2 cellular contexts compared by ENCODE assay signal in the genomic region with DNA sequence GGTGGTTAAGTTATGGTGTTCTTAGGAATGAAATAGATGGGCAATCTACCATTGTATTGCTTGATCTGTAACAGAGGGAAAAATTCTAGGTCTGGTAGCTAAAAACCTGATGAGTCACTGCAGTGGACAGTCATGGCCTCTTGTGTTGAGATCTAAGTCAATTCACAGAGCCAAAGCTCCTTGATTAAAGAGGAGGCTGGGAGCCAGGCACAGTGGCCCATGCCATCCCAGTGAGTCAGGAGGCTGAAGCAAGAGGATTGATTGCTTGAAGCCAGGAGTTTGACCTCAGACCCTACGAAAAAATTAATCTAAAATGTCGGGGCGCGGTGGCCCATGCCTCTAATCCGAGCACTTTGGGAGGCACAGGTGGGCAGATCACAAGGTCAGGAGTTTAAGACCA.
TF ChIP-seq lines count a peak whose summit lies in the region.

No MANE protein-coding gene starts in this region.

TF ChIP-seq in K562, 482 proteins besides CTCF, POLR2A, EP300 and RAD21 (continued from another document):
- TF ChIP-seq ZNF316 (IDR thresholded peaks at IDR 0.05), result 0 out of 2 replicates have a peak, but pooled peaks have one; percentile 9
TF ChIP-seq in K562: peak in this region for 4.

TF ChIP-seq in HepG2, 621 proteins besides CTCF, POLR2A, EP300 and RAD21 (continued from another document):
- TF ChIP-seq, protein P1, sequence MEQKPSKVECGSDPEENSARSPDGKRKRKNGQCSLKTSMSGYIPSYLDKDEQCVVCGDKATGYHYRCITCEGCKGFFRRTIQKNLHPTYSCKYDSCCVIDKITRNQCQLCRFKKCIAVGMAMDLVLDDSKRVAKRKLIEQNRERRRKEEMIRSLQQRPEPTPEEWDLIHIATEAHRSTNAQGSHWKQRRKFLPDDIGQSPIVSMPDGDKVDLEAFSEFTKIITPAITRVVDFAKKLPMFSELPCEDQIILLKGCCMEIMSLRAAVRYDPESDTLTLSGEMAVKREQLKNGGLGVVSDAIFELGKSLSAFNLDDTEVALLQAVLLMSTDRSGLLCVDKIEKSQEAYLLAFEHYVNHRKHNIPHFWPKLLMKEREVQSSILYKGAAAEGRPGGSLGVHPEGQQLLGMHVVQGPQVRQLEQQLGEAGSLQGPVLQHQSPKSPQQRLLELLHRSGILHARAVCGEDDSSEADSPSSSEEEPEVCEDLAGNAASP (CRISPR knock-in tag; IDR thresholded peaks at IDR 0.05; ENCODE audit: borderline replicate concordance), result no peak
- TF ChIP-seq CREB1 (IDR thresholded peaks at IDR 0.05) (0 out of 2 replicates have a peak, but pooled peaks have one; percentile 26), CREB1 (CRISPR knock-in tag; IDR thresholded peaks at IDR 0.05) (no peak), GATAD2A (CRISPR knock-in tag; IDR thresholded peaks at IDR 0.05) (peak; percentile 26; the same call in 1 of the 2 replicates), HNF4G (IDR thresholded peaks at IDR 0.05; ENCODE audit: borderline replicate concordance, low read depth, low read length) (no peak), HNF4G (CRISPR knock-in tag; IDR thresholded peaks at IDR 0.05; ENCODE audit: borderline replicate concordance, low read depth) (no peak), FOSL2 (CRISPR knock-in tag; IDR thresholded peaks at IDR 0.05) (peak; percentile 90), RARA (CRISPR knock-in tag; IDR thresholded peaks at IDR 0.05) (0 out of 2 replicates have a peak, but pooled peaks have one; percentile 15), YY1 (IDR thresholded peaks at IDR 0.05; ENCODE audit: insufficient read depth, insufficient replicate concordance, low read depth, low read length) (no peak), BHLHE40 (IDR thresholded peaks at IDR 0.05; ENCODE audit: low read length) (no peak), FOSL1 (CRISPR knock-in tag; IDR thresholded peaks at IDR 0.05; ENCODE audit: borderline replicate concordance) (0 out of 2 replicates have a peak, but pooled peaks have one; percentile 14), ZNF556 (CRISPR knock-in tag; IDR thresholded peaks at IDR 0.05; ENCODE audit: borderline replicate concordance) (no peak), HDAC2 (CRISPR knock-in tag; IDR thresholded peaks at IDR 0.05) (no peak), ZNF296 (CRISPR knock-in tag; conservative IDR thresholded peaks at IDR 0.05) (no peak), NR2F6 (IDR thresholded peaks at IDR 0.05) (no peak), NR2F6 (CRISPR knock-in tag; IDR thresholded peaks at IDR 0.05) (no peak), CENPX (CRISPR knock-in tag; IDR thresholded peaks at IDR 0.05) (no peak), KDM4B (CRISPR knock-in tag; IDR thresholded peaks at IDR 0.05) (no peak), KDM5B (CRISPR knock-in tag; IDR thresholded peaks at IDR 0.05; ENCODE audit: borderline replicate concordance) (no peak), PPARG (CRISPR knock-in tag; conservative IDR thresholded peaks at IDR 0.05) (no peak), ISX (CRISPR knock-in tag; conservative IDR thresholded peaks at IDR 0.05) (no peak), TCF12 (IDR thresholded peaks at IDR 0.05) (no peak), TCF12 (CRISPR knock-in tag; IDR thresholded peaks at IDR 0.05) (no peak), NR2F1 (CRISPR knock-in tag; IDR thresholded peaks at IDR 0.05) (peak in 1 of 2 experiments; percentile 35; a peak in 1 of 4 replicates), ZFAT (CRISPR knock-in tag; conservative IDR thresholded peaks at IDR 0.05) (no peak), ZNF644 (CRISPR knock-in tag; IDR thresholded peaks at IDR 0.05; ENCODE audit: low read depth) (peak; percentile 45; the same call in 1 of the 2 replicates), ARNT (IDR thresholded peaks at IDR 0.05) (no peak), NFE2L2 (IDR thresholded peaks at IDR 0.05; ENCODE audit: low read length) (peak; percentile 77)
- TF ChIP-seq, protein P2, sequence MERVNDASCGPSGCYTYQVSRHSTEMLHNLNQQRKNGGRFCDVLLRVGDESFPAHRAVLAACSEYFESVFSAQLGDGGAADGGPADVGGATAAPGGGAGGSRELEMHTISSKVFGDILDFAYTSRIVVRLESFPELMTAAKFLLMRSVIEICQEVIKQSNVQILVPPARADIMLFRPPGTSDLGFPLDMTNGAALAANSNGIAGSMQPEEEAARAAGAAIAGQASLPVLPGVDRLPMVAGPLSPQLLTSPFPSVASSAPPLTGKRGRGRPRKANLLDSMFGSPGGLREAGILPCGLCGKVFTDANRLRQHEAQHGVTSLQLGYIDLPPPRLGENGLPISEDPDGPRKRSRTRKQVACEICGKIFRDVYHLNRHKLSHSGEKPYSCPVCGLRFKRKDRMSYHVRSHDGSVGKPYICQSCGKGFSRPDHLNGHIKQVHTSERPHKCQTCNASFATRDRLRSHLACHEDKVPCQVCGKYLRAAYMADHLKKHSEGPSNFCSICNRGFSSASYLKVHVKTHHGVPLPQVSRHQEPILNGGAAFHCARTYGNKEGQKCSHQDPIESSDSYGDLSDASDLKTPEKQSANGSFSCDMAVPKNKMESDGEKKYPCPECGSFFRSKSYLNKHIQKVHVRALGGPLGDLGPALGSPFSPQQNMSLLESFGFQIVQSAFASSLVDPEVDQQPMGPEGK (CRISPR knock-in tag; IDR thresholded peaks at IDR 0.05), result no peak
- TF ChIP-seq, protein P3, sequence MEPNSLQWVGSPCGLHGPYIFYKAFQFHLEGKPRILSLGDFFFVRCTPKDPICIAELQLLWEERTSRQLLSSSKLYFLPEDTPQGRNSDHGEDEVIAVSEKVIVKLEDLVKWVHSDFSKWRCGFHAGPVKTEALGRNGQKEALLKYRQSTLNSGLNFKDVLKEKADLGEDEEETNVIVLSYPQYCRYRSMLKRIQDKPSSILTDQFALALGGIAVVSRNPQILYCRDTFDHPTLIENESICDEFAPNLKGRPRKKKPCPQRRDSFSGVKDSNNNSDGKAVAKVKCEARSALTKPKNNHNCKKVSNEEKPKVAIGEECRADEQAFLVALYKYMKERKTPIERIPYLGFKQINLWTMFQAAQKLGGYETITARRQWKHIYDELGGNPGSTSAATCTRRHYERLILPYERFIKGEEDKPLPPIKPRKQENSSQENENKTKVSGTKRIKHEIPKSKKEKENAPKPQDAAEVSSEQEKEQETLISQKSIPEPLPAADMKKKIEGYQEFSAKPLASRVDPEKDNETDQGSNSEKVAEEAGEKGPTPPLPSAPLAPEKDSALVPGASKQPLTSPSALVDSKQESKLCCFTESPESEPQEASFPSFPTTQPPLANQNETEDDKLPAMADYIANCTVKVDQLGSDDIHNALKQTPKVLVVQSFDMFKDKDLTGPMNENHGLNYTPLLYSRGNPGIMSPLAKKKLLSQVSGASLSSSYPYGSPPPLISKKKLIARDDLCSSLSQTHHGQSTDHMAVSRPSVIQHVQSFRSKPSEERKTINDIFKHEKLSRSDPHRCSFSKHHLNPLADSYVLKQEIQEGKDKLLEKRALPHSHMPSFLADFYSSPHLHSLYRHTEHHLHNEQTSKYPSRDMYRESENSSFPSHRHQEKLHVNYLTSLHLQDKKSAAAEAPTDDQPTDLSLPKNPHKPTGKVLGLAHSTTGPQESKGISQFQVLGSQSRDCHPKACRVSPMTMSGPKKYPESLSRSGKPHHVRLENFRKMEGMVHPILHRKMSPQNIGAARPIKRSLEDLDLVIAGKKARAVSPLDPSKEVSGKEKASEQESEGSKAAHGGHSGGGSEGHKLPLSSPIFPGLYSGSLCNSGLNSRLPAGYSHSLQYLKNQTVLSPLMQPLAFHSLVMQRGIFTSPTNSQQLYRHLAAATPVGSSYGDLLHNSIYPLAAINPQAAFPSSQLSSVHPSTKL (CRISPR knock-in tag; IDR thresholded peaks at IDR 0.05), result 0 out of 2 replicates have a peak, but pooled peaks have one; percentile 15
- TF ChIP-seq, protein P4, sequence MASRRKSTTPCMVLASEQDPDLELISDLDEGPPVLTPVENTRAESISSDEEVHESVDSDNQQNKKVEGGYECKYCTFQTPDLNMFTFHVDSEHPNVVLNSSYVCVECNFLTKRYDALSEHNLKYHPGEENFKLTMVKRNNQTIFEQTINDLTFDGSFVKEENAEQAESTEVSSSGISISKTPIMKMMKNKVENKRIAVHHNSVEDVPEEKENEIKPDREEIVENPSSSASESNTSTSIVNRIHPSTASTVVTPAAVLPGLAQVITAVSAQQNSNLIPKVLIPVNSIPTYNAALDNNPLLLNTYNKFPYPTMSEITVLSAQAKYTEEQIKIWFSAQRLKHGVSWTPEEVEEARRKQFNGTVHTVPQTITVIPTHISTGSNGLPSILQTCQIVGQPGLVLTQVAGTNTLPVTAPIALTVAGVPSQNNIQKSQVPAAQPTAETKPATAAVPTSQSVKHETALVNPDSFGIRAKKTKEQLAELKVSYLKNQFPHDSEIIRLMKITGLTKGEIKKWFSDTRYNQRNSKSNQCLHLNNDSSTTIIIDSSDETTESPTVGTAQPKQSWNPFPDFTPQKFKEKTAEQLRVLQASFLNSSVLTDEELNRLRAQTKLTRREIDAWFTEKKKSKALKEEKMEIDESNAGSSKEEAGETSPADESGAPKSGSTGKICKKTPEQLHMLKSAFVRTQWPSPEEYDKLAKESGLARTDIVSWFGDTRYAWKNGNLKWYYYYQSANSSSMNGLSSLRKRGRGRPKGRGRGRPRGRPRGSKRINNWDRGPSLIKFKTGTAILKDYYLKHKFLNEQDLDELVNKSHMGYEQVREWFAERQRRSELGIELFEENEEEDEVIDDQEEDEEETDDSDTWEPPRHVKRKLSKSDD (CRISPR knock-in tag; IDR thresholded peaks at IDR 0.05; ENCODE audit: low read depth), result no peak
- TF ChIP-seq, protein P5, sequence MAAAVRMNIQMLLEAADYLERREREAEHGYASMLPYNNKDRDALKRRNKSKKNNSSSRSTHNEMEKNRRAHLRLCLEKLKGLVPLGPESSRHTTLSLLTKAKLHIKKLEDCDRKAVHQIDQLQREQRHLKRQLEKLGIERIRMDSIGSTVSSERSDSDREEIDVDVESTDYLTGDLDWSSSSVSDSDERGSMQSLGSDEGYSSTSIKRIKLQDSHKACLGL (CRISPR knock-in tag; IDR thresholded peaks at IDR 0.05), result no peak
- TF ChIP-seq, protein P6, sequence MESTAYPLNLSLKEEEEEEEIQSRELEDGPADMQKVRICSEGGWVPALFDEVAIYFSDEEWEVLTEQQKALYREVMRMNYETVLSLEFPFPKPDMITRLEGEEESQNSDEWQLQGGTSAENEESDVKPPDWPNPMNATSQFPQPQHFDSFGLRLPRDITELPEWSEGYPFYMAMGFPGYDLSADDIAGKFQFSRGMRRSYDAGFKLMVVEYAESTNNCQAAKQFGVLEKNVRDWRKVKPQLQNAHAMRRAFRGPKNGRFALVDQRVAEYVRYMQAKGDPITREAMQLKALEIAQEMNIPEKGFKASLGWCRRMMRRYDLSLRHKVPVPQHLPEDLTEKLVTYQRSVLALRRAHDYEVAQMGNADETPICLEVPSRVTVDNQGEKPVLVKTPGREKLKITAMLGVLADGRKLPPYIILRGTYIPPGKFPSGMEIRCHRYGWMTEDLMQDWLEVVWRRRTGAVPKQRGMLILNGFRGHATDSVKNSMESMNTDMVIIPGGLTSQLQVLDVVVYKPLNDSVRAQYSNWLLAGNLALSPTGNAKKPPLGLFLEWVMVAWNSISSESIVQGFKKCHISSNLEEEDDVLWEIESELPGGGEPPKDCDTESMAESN (CRISPR knock-in tag; conservative IDR thresholded peaks at IDR 0.05), result no peak
- TF ChIP-seq, protein P7, sequence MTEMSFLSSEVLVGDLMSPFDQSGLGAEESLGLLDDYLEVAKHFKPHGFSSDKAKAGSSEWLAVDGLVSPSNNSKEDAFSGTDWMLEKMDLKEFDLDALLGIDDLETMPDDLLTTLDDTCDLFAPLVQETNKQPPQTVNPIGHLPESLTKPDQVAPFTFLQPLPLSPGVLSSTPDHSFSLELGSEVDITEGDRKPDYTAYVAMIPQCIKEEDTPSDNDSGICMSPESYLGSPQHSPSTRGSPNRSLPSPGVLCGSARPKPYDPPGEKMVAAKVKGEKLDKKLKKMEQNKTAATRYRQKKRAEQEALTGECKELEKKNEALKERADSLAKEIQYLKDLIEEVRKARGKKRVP (CRISPR knock-in tag; IDR thresholded peaks at IDR 0.05), result no peak
- TF ChIP-seq, protein P8, sequence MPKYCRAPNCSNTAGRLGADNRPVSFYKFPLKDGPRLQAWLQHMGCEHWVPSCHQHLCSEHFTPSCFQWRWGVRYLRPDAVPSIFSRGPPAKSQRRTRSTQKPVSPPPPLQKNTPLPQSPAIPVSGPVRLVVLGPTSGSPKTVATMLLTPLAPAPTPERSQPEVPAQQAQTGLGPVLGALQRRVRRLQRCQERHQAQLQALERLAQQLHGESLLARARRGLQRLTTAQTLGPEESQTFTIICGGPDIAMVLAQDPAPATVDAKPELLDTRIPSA (CRISPR knock-in tag; IDR thresholded peaks at IDR 0.05; ENCODE audit: borderline replicate concordance), result no peak
- TF ChIP-seq, protein P9, sequence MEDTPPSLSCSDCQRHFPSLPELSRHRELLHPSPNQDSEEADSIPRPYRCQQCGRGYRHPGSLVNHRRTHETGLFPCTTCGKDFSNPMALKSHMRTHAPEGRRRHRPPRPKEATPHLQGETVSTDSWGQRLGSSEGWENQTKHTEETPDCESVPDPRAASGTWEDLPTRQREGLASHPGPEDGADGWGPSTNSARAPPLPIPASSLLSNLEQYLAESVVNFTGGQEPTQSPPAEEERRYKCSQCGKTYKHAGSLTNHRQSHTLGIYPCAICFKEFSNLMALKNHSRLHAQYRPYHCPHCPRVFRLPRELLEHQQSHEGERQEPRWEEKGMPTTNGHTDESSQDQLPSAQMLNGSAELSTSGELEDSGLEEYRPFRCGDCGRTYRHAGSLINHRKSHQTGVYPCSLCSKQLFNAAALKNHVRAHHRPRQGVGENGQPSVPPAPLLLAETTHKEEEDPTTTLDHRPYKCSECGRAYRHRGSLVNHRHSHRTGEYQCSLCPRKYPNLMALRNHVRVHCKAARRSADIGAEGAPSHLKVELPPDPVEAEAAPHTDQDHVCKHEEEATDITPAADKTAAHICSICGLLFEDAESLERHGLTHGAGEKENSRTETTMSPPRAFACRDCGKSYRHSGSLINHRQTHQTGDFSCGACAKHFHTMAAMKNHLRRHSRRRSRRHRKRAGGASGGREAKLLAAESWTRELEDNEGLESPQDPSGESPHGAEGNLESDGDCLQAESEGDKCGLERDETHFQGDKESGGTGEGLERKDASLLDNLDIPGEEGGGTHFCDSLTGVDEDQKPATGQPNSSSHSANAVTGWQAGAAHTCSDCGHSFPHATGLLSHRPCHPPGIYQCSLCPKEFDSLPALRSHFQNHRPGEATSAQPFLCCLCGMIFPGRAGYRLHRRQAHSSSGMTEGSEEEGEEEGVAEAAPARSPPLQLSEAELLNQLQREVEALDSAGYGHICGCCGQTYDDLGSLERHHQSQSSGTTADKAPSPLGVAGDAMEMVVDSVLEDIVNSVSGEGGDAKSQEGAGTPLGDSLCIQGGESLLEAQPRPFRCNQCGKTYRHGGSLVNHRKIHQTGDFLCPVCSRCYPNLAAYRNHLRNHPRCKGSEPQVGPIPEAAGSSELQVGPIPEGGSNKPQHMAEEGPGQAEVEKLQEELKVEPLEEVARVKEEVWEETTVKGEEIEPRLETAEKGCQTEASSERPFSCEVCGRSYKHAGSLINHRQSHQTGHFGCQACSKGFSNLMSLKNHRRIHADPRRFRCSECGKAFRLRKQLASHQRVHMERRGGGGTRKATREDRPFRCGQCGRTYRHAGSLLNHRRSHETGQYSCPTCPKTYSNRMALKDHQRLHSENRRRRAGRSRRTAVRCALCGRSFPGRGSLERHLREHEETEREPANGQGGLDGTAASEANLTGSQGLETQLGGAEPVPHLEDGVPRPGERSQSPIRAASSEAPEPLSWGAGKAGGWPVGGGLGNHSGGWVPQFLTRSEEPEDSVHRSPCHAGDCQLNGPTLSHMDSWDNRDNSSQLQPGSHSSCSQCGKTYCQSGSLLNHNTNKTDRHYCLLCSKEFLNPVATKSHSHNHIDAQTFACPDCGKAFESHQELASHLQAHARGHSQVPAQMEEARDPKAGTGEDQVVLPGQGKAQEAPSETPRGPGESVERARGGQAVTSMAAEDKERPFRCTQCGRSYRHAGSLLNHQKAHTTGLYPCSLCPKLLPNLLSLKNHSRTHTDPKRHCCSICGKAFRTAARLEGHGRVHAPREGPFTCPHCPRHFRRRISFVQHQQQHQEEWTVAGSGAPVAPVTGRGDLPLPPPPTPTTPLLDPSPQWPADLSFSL (CRISPR knock-in tag; IDR thresholded peaks at IDR 0.05), result no peak
